In the genomic region with DNA sequence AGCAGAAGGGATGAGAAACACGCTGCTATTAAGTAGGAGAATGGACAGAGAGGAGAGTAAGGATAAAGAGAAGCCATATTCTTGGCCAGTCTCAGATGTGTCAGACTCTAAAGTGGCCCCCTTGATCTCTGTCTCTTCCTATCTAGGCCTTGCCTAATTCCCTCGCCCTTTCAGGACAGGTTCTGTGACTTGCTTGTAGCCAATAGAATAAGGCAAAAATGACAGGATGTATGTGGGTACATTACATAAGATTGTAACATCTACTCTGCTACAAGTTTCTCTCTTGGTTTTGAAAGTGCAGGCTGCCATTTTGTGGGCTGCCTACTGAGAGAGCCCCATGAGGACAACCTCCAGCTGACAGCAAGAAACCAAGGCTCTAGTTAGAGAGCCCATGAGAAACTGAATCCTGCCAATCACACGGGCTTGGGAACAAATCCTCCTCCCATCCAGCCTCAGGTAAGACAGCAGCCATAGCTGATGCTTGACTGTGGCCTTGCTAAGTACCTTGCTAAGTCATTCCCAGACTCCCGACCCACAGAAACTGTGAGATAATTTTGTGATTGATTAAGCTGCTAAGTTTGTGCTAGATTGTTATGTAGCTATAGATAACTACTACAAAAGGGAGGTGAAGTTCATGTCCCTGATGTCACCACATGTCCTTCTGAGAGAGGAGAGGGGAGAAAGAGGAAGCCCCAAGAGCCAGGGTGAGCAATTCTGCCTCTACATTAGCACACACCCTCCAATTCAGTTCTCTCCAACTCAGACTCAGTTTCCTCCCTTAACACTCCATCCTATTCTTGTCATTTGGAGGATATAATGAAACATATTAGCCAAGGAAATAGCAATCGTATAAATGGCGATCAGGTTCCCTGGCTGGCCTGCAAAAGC, we compare ENCODE assay signal across 1 cellular context.
TF ChIP-seq lines count a peak whose summit lies in the region.

No MANE protein-coding gene starts in this region.

TF ChIP-seq in GM12878, 131 proteins besides CTCF, POLR2A, EP300 and RAD21 (continued from another document):
- TF ChIP-seq HSF1 (IDR thresholded peaks at IDR 0.05; ENCODE audit: low read depth, low read length), result no peak
- TF ChIP-seq RELA (IDR thresholded peaks at IDR 0.05; ENCODE audit: borderline replicate concordance, partially characterized antibody), result no peak
- no peak for TF ChIP-seq SIX5 (IDR thresholded peaks at IDR 0.05; ENCODE audit: low read depth, low read length, severe bottlenecking)
- no peak for TF ChIP-seq KLF5 (IDR thresholded peaks at IDR 0.05; ENCODE audit: partially characterized antibody)
- no peak for TF ChIP-seq TCF7 (IDR thresholded peaks at IDR 0.05; ENCODE audit: borderline replicate concordance)
